In the genomic region with DNA sequence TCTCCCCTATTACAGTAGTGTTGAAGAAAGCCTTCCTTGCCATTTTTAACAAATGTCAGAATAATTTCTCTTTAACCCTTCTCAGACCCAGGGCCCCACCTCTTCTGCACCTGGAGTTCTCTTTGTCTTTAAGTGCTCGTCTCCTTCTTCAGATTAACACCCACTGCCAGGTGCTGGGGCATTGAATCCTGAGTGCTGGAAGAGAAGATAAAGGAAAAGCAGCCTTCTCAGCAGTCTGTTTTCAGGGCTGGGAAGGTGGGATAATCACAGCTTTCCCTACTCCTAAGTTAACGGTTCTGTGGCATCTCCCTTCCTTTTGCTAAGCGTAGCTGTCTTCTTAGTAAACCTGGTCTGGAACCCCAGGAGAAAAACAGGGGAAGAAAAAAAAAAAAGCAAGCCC, we compare ENCODE assay signal across 16 cellular contexts.
"Had no signal": no experiment of that assay in that cellular context is flagged by ENCODE, and none has a peak within 500 bp of the region (broad histone marks: within the 10 kb centered on the region; RNA-seq: fewer than 3 reads in every experiment).

No MANE protein-coding gene starts in this region.

- H3K4me3 ChIP-seq: colonic mucosa, gastroesophageal sphincter, left ventricle myocardium inferior, sigmoid colon, suprapubic skin had no signal

- H3K27ac Mint-ChIP-seq: activated B cell treated with CpG ODN at 0.5 μM for 24 hours, memory B cell, type B pancreatic cell had no signal

- H3K27me3 Mint-ChIP-seq: activated B cell treated with CpG ODN at 0.5 μM for 24 hours, memory B cell, T-cell, type B pancreatic cell had no signal

- H3K4me3 Mint-ChIP-seq: activated B cell treated with CpG ODN at 0.5 μM for 24 hours, memory B cell, type B pancreatic cell had no signal

- H3K27me3 ChIP-seq: colonic mucosa, gastroesophageal sphincter, sigmoid colon, suprapubic skin had no signal

- H3K4me1 Mint-ChIP-seq: activated B cell treated with CpG ODN at 0.5 μM for 24 hours, memory B cell had no signal

- H3K36me3 Mint-ChIP-seq: type B pancreatic cell had no signal

- H3K9me3 Mint-ChIP-seq: activated B cell treated with CpG ODN at 0.5 μM for 24 hours, type B pancreatic cell had no signal

- H3K36me3 ChIP-seq: colonic mucosa, gastroesophageal sphincter, left ventricle myocardium inferior, sigmoid colon, suprapubic skin had no signal

- H3K4me1 ChIP-seq: colonic mucosa, gastroesophageal sphincter, left ventricle myocardium inferior, suprapubic skin had no signal

- ATAC-seq: gastroesophageal sphincter; stimulated activated naive CD8-positive, alpha-beta T cell treated with anti-CD3 and anti-CD28 coated beads, Interleukin-15, Interleukin-2, amounts not matched to agents 100 U/mL and 50 U/mL, for 24 hours; T-cell had no signal

- DNase-seq: activated B cell treated with CpG ODN at 0.5 μM for 24 hours; activated gamma-delta T cell; caudate nucleus; colonic mucosa; effector CD8-positive, alpha-beta T cell; kidney; left ventricle myocardium inferior; sigmoid colon; stimulated activated CD4-positive, alpha-beta T cell treated with anti-CD3 and anti-CD28 coated beads, Interleukin-2, amount 100 ng/mL, for 24 hours; stimulated activated naive CD8-positive, alpha-beta T cell treated with anti-CD3 and anti-CD28 coated beads, Interleukin-15, Interleukin-2, amounts not matched to agents 100 U/mL and 50 U/mL, for 24 hours; T-cell had no signal

- H3K9me3 ChIP-seq: colonic mucosa had no signal

- H3K27ac ChIP-seq: colonic mucosa, epithelial cell of prostate, gastroesophageal sphincter, left ventricle myocardium inferior, sigmoid colon, suprapubic skin had no signal
